In genomic region chr19:10968527-10969081, GRCh38 we compare ENCODE assay signal across 9 cellular contexts. TPM values are rescaled to one million over a fixed set of nuclear protein-coding genes. Genes with fewer than 3 reads are reported as not detected.
DNase-seq lines count a peak whose midpoint lies in the region; ATAC-seq and TF ChIP-seq lines count a peak whose summit lies in the region.
"Had no signal": no experiment of that assay in that cellular context is flagged by ENCODE, and none has a peak within 500 bp of the region (broad histone marks: within the 10 kb centered on the region; RNA-seq: fewer than 3 reads in every experiment).

No MANE protein-coding gene starts in this region.

- H3K4me1 Mint-ChIP-seq in endodermal cell = peaks cover 14% of the 10 kb centered on the region
- H3K4me1 Mint-ChIP-seq in activated T-helper 1 cell treated with anti-CD3 and anti-CD28 coated beads, Interleukin-12 subunit alpha, Interleukin-12 subunit beta, Interleukin-2, Interleukin-4 antibody, amounts not matched to agents 30 ng/mL and 10 ng/mL and 1 ng/mL, durations not matched to agents 14 hours and 24 hours and 36 hours (ENCODE audit: low read depth) = peaks cover 38% of the 10 kb centered on the region
- H3K4me1 Mint-ChIP-seq in activated T-helper 17 cell treated with anti-CD3 and anti-CD28 coated beads, Interleukin-2, amount 50 U/mL, for 72 hours = peaks cover 18% of the 10 kb centered on the region

- H3K4me3 Mint-ChIP-seq in endodermal cell = no peak overlapping the region
- H3K4me3 Mint-ChIP-seq in activated T-helper 1 cell treated with anti-CD3 and anti-CD28 coated beads, Interleukin-12 subunit alpha, Interleukin-12 subunit beta, Interleukin-2, Interleukin-4 antibody, amounts not matched to agents 30 ng/mL and 10 ng/mL and 1 ng/mL, durations not matched to agents 14 hours and 24 hours and 36 hours = no peak overlapping the region
- no peak overlapping the region for H3K4me3 Mint-ChIP-seq in activated T-helper 17 cell treated with anti-CD3 and anti-CD28 coated beads, Interleukin-2, amount 50 U/mL, for 72 hours
- H3K4me3 Mint-ChIP-seq: activated naive CD8-positive, alpha-beta T cell treated with anti-CD3 and anti-CD28 coated beads, Interleukin-2, amount 10 ng/mL, durations not matched to agents 7 days and 5 days had no signal

- H3K9me3 ChIP-seq in KOPT-K1 (ENCODE audit: insufficient read depth, low read length, poor library complexity, severe bottlenecking) (no peaks in the 10 kb centered on the region), endodermal cell (ENCODE audit: control insufficient read depth, low read length) (no peaks in the 10 kb centered on the region), parathyroid adenoma (ENCODE audit: control insufficient read depth, low read length) (no peaks in the 10 kb centered on the region)

- peaks cover 45% of the 10 kb centered on the region for H3K79me2 ChIP-seq in parathyroid adenoma

- H3K27ac ChIP-seq in KOPT-K1 (ENCODE audit: low read depth, low read length, poor library complexity, severe bottlenecking) (peak overlapping the region; percentile 77), endodermal cell (ENCODE audit: low read depth, low read length) (peak overlapping the region; percentile 36), parathyroid adenoma (peak overlapping the region; percentile 53)

- WGBS in endodermal cell (ENCODE audit: insufficient coverage in 1 of 2, insufficient read length in 1 of 2), 2 experiments = 92 to 93% methylated on average over 8 to 9 of the region's 9 CpGs

- peaks cover 13% of the 10 kb centered on the region; the same call in 1 of the 2 replicates for H3K36me3 ChIP-seq in KOPT-K1 (ENCODE audit: insufficient read depth, low read length)
- peaks cover 14% of the 10 kb centered on the region for H3K36me3 ChIP-seq in endodermal cell (ENCODE audit: control insufficient read depth, insufficient read depth, low read length)
- no peaks in the 10 kb centered on the region for H3K36me3 ChIP-seq in parathyroid adenoma (ENCODE audit: control insufficient read depth, insufficient read depth, low read length)

- H3K27me3 ChIP-seq in endodermal cell (ENCODE audit: control insufficient read depth, insufficient read depth, low read length, poor library complexity, severe bottlenecking) (no peaks in the 10 kb centered on the region), parathyroid adenoma (ENCODE audit: control insufficient read depth, insufficient read depth, low read length) (no peaks in the 10 kb centered on the region)

- DNase-seq in GM12864 (ENCODE audit: low read depth) = no peak
- no peak for DNase-seq in endodermal cell
- DNase-seq in DMS153 treated with DMSO at 0.1 percent for 48 hours (lab: John Stamatoyannopoulos, UW; ENCODE audit: unreplicated experiment) = no peak
- no peak for DNase-seq in activated T-helper 1 cell treated with anti-CD3 and anti-CD28 coated beads, Interleukin-12 subunit alpha, Interleukin-12 subunit beta, Interleukin-2, Interleukin-4 antibody, amounts not matched to agents 30 ng/mL and 10 ng/mL and 1 ng/mL, durations not matched to agents 14 hours and 24 hours and 36 hours (ENCODE audit: low spot score)
- DNase-seq: activated naive CD8-positive, alpha-beta T cell treated with anti-CD3 and anti-CD28 coated beads, Interleukin-2, amount 10 ng/mL, durations not matched to agents 7 days and 5 days had no signal

- peak overlapping the region; percentile 40 for H3K27ac Mint-ChIP-seq in endodermal cell
- H3K27ac Mint-ChIP-seq in activated T-helper 1 cell treated with anti-CD3 and anti-CD28 coated beads, Interleukin-12 subunit alpha, Interleukin-12 subunit beta, Interleukin-2, Interleukin-4 antibody, amounts not matched to agents 30 ng/mL and 10 ng/mL and 1 ng/mL, durations not matched to agents 14 hours and 24 hours and 36 hours = no peak overlapping the region
- no peak overlapping the region for H3K27ac Mint-ChIP-seq in activated T-helper 17 cell treated with anti-CD3 and anti-CD28 coated beads, Interleukin-2, amount 50 U/mL, for 72 hours
- H3K27ac Mint-ChIP-seq: activated naive CD8-positive, alpha-beta T cell treated with anti-CD3 and anti-CD28 coated beads, Interleukin-2, amount 10 ng/mL, durations not matched to agents 7 days and 5 days had no signal

- TF ChIP-seq CTCF in GM12864 (IDR thresholded peaks at IDR 0.05; ENCODE audit: low read depth, low read length, missing control alignments) (peak; percentile 23), endodermal cell (conservative IDR thresholded peaks at IDR 0.05) (no peak), parathyroid adenoma (IDR thresholded peaks at IDR 0.05) (peak; percentile 44)

- H2AFZ ChIP-seq in parathyroid adenoma = peak overlapping the region; percentile 53

- H3K4me3 ChIP-seq in GM12864 (ENCODE audit: low read depth, low read length) (peak overlapping the region; percentile 6; the same call in 1 of the 2 replicates), endodermal cell (ENCODE audit: low read length) (no peak overlapping the region), parathyroid adenoma (ENCODE audit: low read depth, low read length) (peak overlapping the region; percentile 18)

- H3K27me3 Mint-ChIP-seq in endodermal cell (ENCODE audit: insufficient read depth) = no peaks in the 10 kb centered on the region
- H3K27me3 Mint-ChIP-seq in activated T-helper 1 cell treated with anti-CD3 and anti-CD28 coated beads, Interleukin-12 subunit alpha, Interleukin-12 subunit beta, Interleukin-2, Interleukin-4 antibody, amounts not matched to agents 30 ng/mL and 10 ng/mL and 1 ng/mL, durations not matched to agents 14 hours and 24 hours and 36 hours (ENCODE audit: insufficient read depth) = no peaks in the 10 kb centered on the region
- no peaks in the 10 kb centered on the region for H3K27me3 Mint-ChIP-seq in activated T-helper 17 cell treated with anti-CD3 and anti-CD28 coated beads, Interleukin-2, amount 50 U/mL, for 72 hours
- H3K27me3 Mint-ChIP-seq: activated naive CD8-positive, alpha-beta T cell treated with anti-CD3 and anti-CD28 coated beads, Interleukin-2, amount 10 ng/mL, durations not matched to agents 7 days and 5 days had no signal

- H3K36me3 Mint-ChIP-seq in endodermal cell (ENCODE audit: low read depth) = peaks cover 26% of the 10 kb centered on the region
- peaks cover 13% of the 10 kb centered on the region for H3K36me3 Mint-ChIP-seq in activated T-helper 1 cell treated with anti-CD3 and anti-CD28 coated beads, Interleukin-12 subunit alpha, Interleukin-12 subunit beta, Interleukin-2, Interleukin-4 antibody, amounts not matched to agents 30 ng/mL and 10 ng/mL and 1 ng/mL, durations not matched to agents 14 hours and 24 hours and 36 hours (ENCODE audit: low read depth)
- no peaks in the 10 kb centered on the region for H3K36me3 Mint-ChIP-seq in activated T-helper 17 cell treated with anti-CD3 and anti-CD28 coated beads, Interleukin-2, amount 50 U/mL, for 72 hours (ENCODE audit: low read depth)

- ATAC-seq in GM19395 (IDR thresholded peaks at IDR 0.05; ENCODE audit: unreplicated experiment) = no peak
- no peak for ATAC-seq in activated T-helper 17 cell treated with anti-CD3 and anti-CD28 coated beads, Interleukin-2, amount 50 U/mL, for 72 hours (replicated peaks)

- intact Hi-C loops in activated T-helper 1 cell treated with anti-CD3 and anti-CD28 coated beads, Interleukin-12 subunit alpha, Interleukin-12 subunit beta, Interleukin-2, Interleukin-4 antibody, amounts not matched to agents 30 ng/mL and 10 ng/mL and 1 ng/mL, durations not matched to agents 14 hours and 24 hours and 36 hours (cut with micrococcal nuclease) = no loop called here

- peak overlapping the region; percentile 41 for H3K4me2 ChIP-seq in parathyroid adenoma (ENCODE audit: low read length)

- H3K9me3 Mint-ChIP-seq in endodermal cell = no peaks in the 10 kb centered on the region
- H3K9me3 Mint-ChIP-seq in activated T-helper 1 cell treated with anti-CD3 and anti-CD28 coated beads, Interleukin-12 subunit alpha, Interleukin-12 subunit beta, Interleukin-2, Interleukin-4 antibody, amounts not matched to agents 30 ng/mL and 10 ng/mL and 1 ng/mL, durations not matched to agents 14 hours and 24 hours and 36 hours = no peaks in the 10 kb centered on the region
- H3K9me3 Mint-ChIP-seq in activated T-helper 17 cell treated with anti-CD3 and anti-CD28 coated beads, Interleukin-2, amount 50 U/mL, for 72 hours = no peaks in the 10 kb centered on the region
- H3K9me3 Mint-ChIP-seq: activated naive CD8-positive, alpha-beta T cell treated with anti-CD3 and anti-CD28 coated beads, Interleukin-2, amount 10 ng/mL, durations not matched to agents 7 days and 5 days had no signal

- H3K9ac ChIP-seq in endodermal cell (ENCODE audit: extremely low read depth, low read length, poor library complexity, severe bottlenecking) = no peak overlapping the region
- H3K9ac ChIP-seq in parathyroid adenoma = no peak overlapping the region

- H3K4me1 ChIP-seq in endodermal cell (ENCODE audit: control insufficient read depth, insufficient read depth, low read length) (no peaks in the 10 kb centered on the region), parathyroid adenoma (peaks cover 13% of the 10 kb centered on the region)

RNA-seq across cellular contexts. Expression of gene SMARCA4, which starts 7.8 kb away (rescaled TPM):
- 100 to 1,000 TPM; 290 to 292 TPM for total RNA-seq in endodermal cell
- 278 TPM for polyA plus RNA-seq in endodermal cell (2013, experiment 1 of 2)
- 266 TPM for polyA plus RNA-seq in endodermal cell (2013, experiment 2 of 2)
- 177 and 178 TPM in 2 replicates for total RNA-seq in activated T-helper 1 cell treated with anti-CD3 and anti-CD28 coated beads, Interleukin-12 subunit alpha, Interleukin-12 subunit beta, Interleukin-2, Interleukin-4 antibody, amounts not matched to agents 30 ng/mL and 10 ng/mL and 1 ng/mL, durations not matched to agents 14 hours and 24 hours and 36 hours
- total RNA-seq in activated T-helper 17 cell treated with anti-CD3 and anti-CD28 coated beads, Interleukin-2, amount 50 U/mL, for 72 hours = 100 to 1,000 TPM in 1 of 2 donors, 10 to 100 TPM in 1; 71.5 to 119 TPM

RNA-seq across cellular contexts. Expression of gene TIMM29, which starts 40.0 kb away (rescaled TPM):
- 10 to 100 TPM; 20.0 to 26.8 TPM for total RNA-seq in endodermal cell
- polyA plus RNA-seq in endodermal cell (2013, experiment 1 of 2) = 20.9 TPM
- polyA plus RNA-seq in endodermal cell (2013, experiment 2 of 2) = 20.7 TPM
- total RNA-seq in activated T-helper 1 cell treated with anti-CD3 and anti-CD28 coated beads, Interleukin-12 subunit alpha, Interleukin-12 subunit beta, Interleukin-2, Interleukin-4 antibody, amounts not matched to agents 30 ng/mL and 10 ng/mL and 1 ng/mL, durations not matched to agents 14 hours and 24 hours and 36 hours = 22.6 and 22.7 TPM in 2 replicates
- total RNA-seq in activated T-helper 17 cell treated with anti-CD3 and anti-CD28 coated beads, Interleukin-2, amount 50 U/mL, for 72 hours = 10 to 100 TPM; 20.7 to 21.4 TPM

RNA-seq across cellular contexts. Expression of gene YIPF2, which starts 40.2 kb away (rescaled TPM):
- 10 to 100 TPM; 55.6 to 62.6 TPM for total RNA-seq in endodermal cell
- 32.0 TPM for polyA plus RNA-seq in endodermal cell (2013, experiment 1 of 2)
- polyA plus RNA-seq in endodermal cell (2013, experiment 2 of 2) = 34.9 TPM
- 28.8 and 29.5 TPM in 2 replicates for total RNA-seq in activated T-helper 1 cell treated with anti-CD3 and anti-CD28 coated beads, Interleukin-12 subunit alpha, Interleukin-12 subunit beta, Interleukin-2, Interleukin-4 antibody, amounts not matched to agents 30 ng/mL and 10 ng/mL and 1 ng/mL, durations not matched to agents 14 hours and 24 hours and 36 hours
- total RNA-seq in activated T-helper 17 cell treated with anti-CD3 and anti-CD28 coated beads, Interleukin-2, amount 50 U/mL, for 72 hours = 10 to 100 TPM; 28.4 to 29.6 TPM
